25 cellular contexts compared by ENCODE assay signal in the genomic region with DNA sequence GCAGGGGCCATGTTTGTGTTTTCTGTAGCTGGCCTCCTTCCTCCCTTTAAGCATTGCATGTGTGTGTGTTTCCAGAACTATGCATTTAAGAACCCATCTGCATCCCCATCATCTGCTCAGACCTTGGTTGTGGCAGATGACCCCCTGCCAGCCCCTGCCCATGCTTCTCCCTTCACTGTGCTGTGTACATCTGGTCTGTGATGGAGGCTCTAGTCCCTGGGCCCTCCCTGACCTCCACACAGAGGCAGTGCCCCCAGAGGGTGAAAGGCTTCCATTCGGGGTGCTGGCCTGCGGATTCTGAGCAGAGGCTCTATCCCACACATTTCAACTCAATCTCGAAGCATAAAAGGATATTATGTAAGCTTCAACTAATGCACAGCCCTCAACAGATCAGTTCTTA.
A peak's percentile ranks its signal among the peaks of the same experiment; 100 is the strongest.
DNase-seq lines count a peak whose midpoint lies in the region; ATAC-seq and TF ChIP-seq lines count a peak whose summit lies in the region.
"Had no signal": no experiment of that assay in that cellular context is flagged by ENCODE, and none has a peak within 500 bp of the region (broad histone marks: within the 10 kb centered on the region; RNA-seq: fewer than 3 reads in every experiment).

No MANE protein-coding gene starts in this region.

- H3K27me3 Mint-ChIP-seq in endodermal cell (ENCODE audit: insufficient read depth), result no peaks in the 10 kb centered on the region
- H3K27me3 Mint-ChIP-seq: type B pancreatic cell had no signal

- H3K4me2 ChIP-seq in smooth muscle cell, result no peak overlapping the region

- no peak for TF ChIP-seq EP300 in tibial nerve (IDR thresholded peaks at IDR 0.05)

- no peaks in the 10 kb centered on the region for H3K36me3 Mint-ChIP-seq in endodermal cell (ENCODE audit: low read depth)
- H3K36me3 Mint-ChIP-seq: CD14-positive monocyte, IgD-negative memory B cell, type B pancreatic cell had no signal

- DNase-seq in endodermal cell (peak; percentile 40), right cardiac atrium (no peak), prostate gland (ENCODE audit: low spot score) (no peak), aorta (no peak), tibial nerve (ENCODE audit: low spot score in 2 of 2) (no peak), NCI-H1092 (lab: John Stamatoyannopoulos, UW) (no peak), smooth muscle cell (lab: John Stamatoyannopoulos, UW; ENCODE audit: unreplicated experiment) (no peak)
- DNase-seq: activated CD4-positive, alpha-beta T cell treated with anti-CD3 and anti-CD28 coated beads, Interleukin-2, amount 50 U/mL, for 48 hours; activated naive CD4-positive, alpha-beta T cell treated with anti-CD3 and anti-CD28 coated beads for 36 hours; adrenal gland; brain microvascular endothelial cell; Calu3; NCI-H1694; NK-92 treated with Interleukin-12 subunit alpha and Interleukin-12 subunit beta, amount 100 ng/mL, for 24 hours; stimulated activated CD4-positive, alpha-beta T cell treated with anti-CD3 and anti-CD28 coated beads, Interleukin-1b, Interleukin-23, amount 100 ng/mL, for 48 hours; stimulated activated CD8-positive, alpha-beta memory T cell treated with anti-CD3 and anti-CD28 coated beads, Interleukin-4, amount 100 ng/mL, for 48 hours; T-helper 1 cell had no signal

- H3K9me3 Mint-ChIP-seq in endodermal cell, result no peaks in the 10 kb centered on the region
- H3K9me3 Mint-ChIP-seq: activated naive CD4-positive, alpha-beta T cell treated with anti-CD3 and anti-CD28 coated beads for 36 hours; IgD-negative memory B cell; type B pancreatic cell had no signal

- H3K27ac ChIP-seq in endodermal cell (ENCODE audit: low read depth, low read length) (no peak overlapping the region), right cardiac atrium (ENCODE audit: low read length) (peak overlapping the region; percentile 46), prostate gland (peak overlapping the region; percentile 10 to 42), aorta (ENCODE audit: low read depth in 1 of 2, low read length in 2 of 2) (no peak overlapping the region), tibial nerve (no peak overlapping the region), smooth muscle cell (ENCODE audit: low read depth) (no peak overlapping the region)
- H3K27ac ChIP-seq: adrenal gland, brain microvascular endothelial cell, neutrophil, SJSA1 had no signal

- H3K27me3 ChIP-seq in endodermal cell (ENCODE audit: control insufficient read depth, insufficient read depth, low read length, poor library complexity, severe bottlenecking) (no peaks in the 10 kb centered on the region), right cardiac atrium (ENCODE audit: control insufficient read depth, insufficient read depth) (no peaks in the 10 kb centered on the region), prostate gland (replicated peaks; ENCODE audit: insufficient read depth) (no peaks in the 10 kb centered on the region), aorta (ENCODE audit: control insufficient read depth in 1 of 2, insufficient read depth in 2 of 2, low read length in 1 of 2) (no peaks in the 10 kb centered on the region), tibial nerve (no peaks in the 10 kb centered on the region), smooth muscle cell (ENCODE audit: low read depth) (peaks cover 57% of the 10 kb centered on the region)
- H3K27me3 ChIP-seq: adrenal gland had no signal

- no peak overlapping the region for H3K9ac ChIP-seq in endodermal cell (ENCODE audit: extremely low read depth, low read length, poor library complexity, severe bottlenecking)
- H3K9ac ChIP-seq in smooth muscle cell (ENCODE audit: low read depth), result no peak overlapping the region

- no peaks in the 10 kb centered on the region for H3K36me3 ChIP-seq in endodermal cell (ENCODE audit: control insufficient read depth, insufficient read depth, low read length)
- no peaks in the 10 kb centered on the region for H3K36me3 ChIP-seq in prostate gland
- no peaks in the 10 kb centered on the region for H3K36me3 ChIP-seq in aorta (ENCODE audit: control insufficient read depth in 1 of 2, insufficient read depth in 2 of 2, low read length in 1 of 2)
- H3K36me3 ChIP-seq in tibial nerve, result no peaks in the 10 kb centered on the region
- H3K36me3 ChIP-seq in smooth muscle cell (ENCODE audit: low read depth), result no peaks in the 10 kb centered on the region
- H3K36me3 ChIP-seq: adrenal gland, brain microvascular endothelial cell, neutrophil, SJSA1 had no signal

- WGBS in endodermal cell (ENCODE audit: insufficient coverage in 1 of 2, insufficient read length in 1 of 2), 2 experiments, result 88 to 98% methylated on average over 2 to 3 of the region's 3 CpGs
- 52% methylated on average over 3 of the region's 3 CpGs for WGBS in right cardiac atrium
- 83% methylated on average over 3 of the region's 3 CpGs for WGBS in prostate gland
- WGBS in aorta, 2 donors, result 89 to 91% methylated on average over 3 of the region's 3 CpGs
- WGBS in tibial nerve, 2 donors, result 37 to 41% methylated on average over 3 of the region's 3 CpGs
- 78% methylated on average over 3 of the region's 3 CpGs for WGBS in smooth muscle cell (ENCODE audit: low lambda C conversion rate)

- H4K20me1 ChIP-seq in smooth muscle cell (ENCODE audit: low read depth), result no peaks in the 10 kb centered on the region

- intact Hi-C loops in right cardiac atrium (cut with DNase I), result no loop called here
- intact Hi-C loops in prostate gland (cut with DNase I), result no loop called here
- intact Hi-C loops in aorta (cut with DNase I), result no loop called here

- H3K4me1 Mint-ChIP-seq in endodermal cell, result no peaks in the 10 kb centered on the region
- H3K4me1 Mint-ChIP-seq: CD14-positive monocyte, IgD-negative memory B cell had no signal

- no peak overlapping the region for H3K27ac Mint-ChIP-seq in endodermal cell
- H3K27ac Mint-ChIP-seq: activated naive CD4-positive, alpha-beta T cell treated with anti-CD3 and anti-CD28 coated beads for 36 hours; CD14-positive monocyte; IgD-negative memory B cell; type B pancreatic cell had no signal

- no peaks in the 10 kb centered on the region for H3K4me1 ChIP-seq in endodermal cell (ENCODE audit: control insufficient read depth, insufficient read depth, low read length)
- H3K4me1 ChIP-seq in right cardiac atrium (ENCODE audit: control insufficient read depth, insufficient read depth, low read length), result peaks cover 14% of the 10 kb centered on the region
- no peaks in the 10 kb centered on the region for H3K4me1 ChIP-seq in prostate gland (replicated peaks)
- H3K4me1 ChIP-seq in aorta (ENCODE audit: control insufficient read depth in 1 of 2, insufficient read depth in 2 of 2, low read length in 2 of 2), result no peaks in the 10 kb centered on the region
- H3K4me1 ChIP-seq in tibial nerve, result no peaks in the 10 kb centered on the region
- H3K4me1 ChIP-seq in smooth muscle cell (ENCODE audit: low read depth), result no peaks in the 10 kb centered on the region
- H3K4me1 ChIP-seq: adrenal gland, SJSA1 had no signal

- no peak overlapping the region for H2AFZ ChIP-seq in smooth muscle cell (ENCODE audit: low read depth)

- ATAC-seq in right cardiac atrium, result peak; percentile 32 to 37
- peak; percentile 8 for ATAC-seq in aorta (ENCODE audit: low FRiP score)
- ATAC-seq: activated CD4-positive, CD25-positive, alpha-beta regulatory T cell treated with anti-CD3 and anti-CD28 coated beads, Interleukin-2, amount 50 U/mL, for 24 hours; GM12878 had no signal

- TF ChIP-seq POLR2A in prostate gland (IDR thresholded peaks at IDR 0.05) (no peak), tibial nerve (IDR thresholded peaks at IDR 0.05) (no peak)

- H3K9me3 ChIP-seq in endodermal cell (ENCODE audit: control insufficient read depth, low read length) (no peaks in the 10 kb centered on the region), right cardiac atrium (ENCODE audit: control insufficient read depth, low read length) (no peaks in the 10 kb centered on the region), prostate gland (no peaks in the 10 kb centered on the region), aorta (ENCODE audit: control insufficient read depth, low read length) (no peaks in the 10 kb centered on the region), tibial nerve (no peaks in the 10 kb centered on the region), smooth muscle cell (replicated peaks; ENCODE audit: low read depth) (no peaks in the 10 kb centered on the region)
- H3K9me3 ChIP-seq: adrenal gland, neutrophil, SJSA1 had no signal

- no peaks in the 10 kb centered on the region for H3F3A ChIP-seq in smooth muscle cell (ENCODE audit: low read depth)

- H3K4me3 Mint-ChIP-seq in endodermal cell, result no peak overlapping the region
- H3K4me3 Mint-ChIP-seq: activated naive CD4-positive, alpha-beta T cell treated with anti-CD3 and anti-CD28 coated beads for 36 hours; IgD-negative memory B cell; type B pancreatic cell had no signal

- no peaks in the 10 kb centered on the region for H3K79me2 ChIP-seq in smooth muscle cell (ENCODE audit: low read depth)

- TF ChIP-seq CTCF in endodermal cell (conservative IDR thresholded peaks at IDR 0.05), result no peak
- no peak for TF ChIP-seq CTCF in prostate gland (IDR thresholded peaks at IDR 0.05)
- no peak for TF ChIP-seq CTCF in tibial nerve (IDR thresholded peaks at IDR 0.05)
- TF ChIP-seq CTCF in smooth muscle cell (IDR thresholded peaks at IDR 0.05; ENCODE audit: borderline replicate concordance, insufficient read depth, poor library complexity, severe bottlenecking), result no peak

- no peak overlapping the region for H3K4me3 ChIP-seq in endodermal cell (ENCODE audit: low read length)
- H3K4me3 ChIP-seq in right cardiac atrium (ENCODE audit: low read length), result no peak overlapping the region
- no peak overlapping the region for H3K4me3 ChIP-seq in prostate gland
- H3K4me3 ChIP-seq in aorta (ENCODE audit: low read length in 2 of 2), result no peak overlapping the region
- no peak overlapping the region for H3K4me3 ChIP-seq in tibial nerve
- no peak overlapping the region for H3K4me3 ChIP-seq in smooth muscle cell
- H3K4me3 ChIP-seq: adrenal gland, GM12878, SJSA1, skin epidermis had no signal

Comparison
In these comparisons a context has a peak if more than half of its experiments do, and no peak if none do; other contexts are left out.
1. H3K27ac ChIP-seq: peak in right cardiac atrium (single experiment) and prostate gland (2 of 2); none in endodermal cell (single experiment), aorta (0 of 2), tibial nerve (0 of 4) and smooth muscle cell (single experiment).